1 cellular context compared by ENCODE assay signal in the genomic region with DNA sequence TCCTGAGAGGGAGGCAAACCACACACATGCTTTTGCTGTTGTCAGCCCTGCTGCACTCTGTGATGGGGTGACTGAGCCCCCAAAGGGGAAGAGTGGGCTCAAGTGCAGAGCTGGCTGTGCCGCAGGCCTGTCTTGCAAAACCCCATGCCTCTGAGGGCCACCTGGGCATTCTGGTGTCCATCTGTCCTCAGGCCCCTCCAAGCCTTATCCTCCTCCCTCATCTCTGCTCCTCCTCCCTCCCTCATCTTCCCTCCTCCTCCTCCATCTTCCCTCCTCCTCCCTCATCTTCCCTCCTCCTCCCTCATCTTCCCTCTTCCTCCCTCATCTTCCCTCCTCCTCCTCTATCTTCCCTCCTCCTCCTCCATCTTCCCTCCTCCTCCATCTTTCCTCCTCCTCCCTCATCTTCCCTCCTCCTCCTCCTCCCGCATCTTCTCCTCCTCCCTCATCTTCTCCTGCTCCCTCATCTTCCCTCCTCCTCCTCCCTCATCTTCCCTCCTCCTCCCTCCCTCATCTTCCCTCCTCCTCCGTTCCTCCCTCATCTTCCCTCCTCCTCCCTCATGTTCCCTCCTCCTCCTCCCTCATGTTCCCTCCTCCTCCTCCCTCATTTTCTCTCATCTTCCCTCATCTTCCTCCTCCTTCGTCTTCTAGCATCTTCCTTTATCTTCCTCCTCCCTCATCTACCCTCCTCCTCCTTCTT.
TF ChIP-seq lines count a peak whose summit lies in the region.

No MANE protein-coding gene starts in this region.

TF ChIP-seq in GM12878, 131 proteins besides CTCF, POLR2A, EP300 and RAD21:
- TF ChIP-seq NFXL1 (IDR thresholded peaks at IDR 0.05; ENCODE audit: borderline replicate concordance) (peak; percentile 89), NR2F1 (conservative IDR thresholded peaks at IDR 0.05) (no peak), POU2F2 (IDR thresholded peaks at IDR 0.05; ENCODE audit: borderline replicate concordance, low read depth, low read length) (0 out of 3 replicates have a peak, but pooled peaks have one; percentile 0)
TF ChIP-seq in GM12878: peak in this region for 2.
